ENCODE assay signal across 8 cellular contexts in the genomic region with DNA sequence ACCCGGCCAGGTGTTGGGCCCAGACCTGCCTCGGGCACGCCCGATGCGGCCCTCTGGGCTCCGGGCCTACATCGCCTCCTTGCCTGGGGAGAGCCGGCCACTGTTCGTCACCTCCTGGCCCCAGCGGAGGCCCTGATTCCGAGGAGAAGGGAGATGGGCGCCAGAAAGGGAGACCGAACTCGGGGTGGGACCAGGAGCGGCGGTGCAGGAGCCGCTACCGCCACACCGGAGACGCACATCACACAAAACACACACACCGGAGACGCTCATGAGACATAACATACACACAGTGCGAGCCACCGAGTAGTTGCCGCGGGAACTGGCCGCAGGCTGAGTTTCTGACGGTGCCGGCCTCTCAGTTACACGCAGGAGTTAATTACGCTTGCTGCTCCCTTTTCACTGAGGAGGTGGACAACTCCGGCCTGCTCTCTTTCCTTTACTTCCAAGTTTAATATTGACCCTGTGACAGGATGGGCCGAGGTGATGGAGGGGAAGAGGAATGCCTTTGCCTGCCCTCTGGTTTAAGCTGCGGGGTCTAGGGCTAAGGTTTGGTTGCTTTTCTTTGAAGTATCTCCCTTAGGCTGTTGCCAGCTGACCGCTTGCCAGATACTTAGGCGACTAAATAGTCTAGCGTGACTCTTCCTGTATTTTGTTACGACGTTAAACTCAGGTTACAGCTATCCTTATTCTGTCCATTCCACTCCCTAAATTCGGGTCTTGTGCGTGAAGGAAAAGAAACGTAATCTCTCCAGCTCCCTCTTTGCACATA. TPM values are rescaled to one million over a fixed set of nuclear protein-coding genes. Genes with fewer than 3 reads are reported as not detected.
DNase-seq lines count a peak whose midpoint lies in the region; ATAC-seq and TF ChIP-seq lines count a peak whose summit lies in the region.

No MANE protein-coding gene starts in this region.

- H3K9me3 ChIP-seq in IMR-90 (ENCODE audit: control insufficient read depth, insufficient read depth, low read length) = no peaks in the 10 kb centered on the region

- H2BK20ac ChIP-seq in IMR-90 (ENCODE audit: low read depth, low read length) = no peak overlapping the region

- H3K9me1 ChIP-seq in IMR-90 (ENCODE audit: insufficient read depth, low read length) = no peaks in the 10 kb centered on the region

- peaks cover 5% of the 10 kb centered on the region for H3K36me3 ChIP-seq in IMR-90 (ENCODE audit: control insufficient read depth, insufficient read depth, low read length)

- 0 out of 3 replicates have a peak overlapping the region, but pooled peaks have one; percentile 14 for H2BK15ac ChIP-seq in IMR-90 (ENCODE audit: low read depth, low read length)

- TF ChIP-seq CTCF in IMR-90 (conservative IDR thresholded peaks at IDR 0.05; ENCODE audit: low read depth, low read length) = no peak
- no peak for TF ChIP-seq CTCF in choroid plexus epithelial cell (conservative IDR thresholded peaks at IDR 0.05; ENCODE audit: low read depth, low read length)

- H3K18ac ChIP-seq in IMR-90 (ENCODE audit: low read depth, low read length) = peak overlapping the region; percentile 44

- in situ Hi-C loops in IMR-90 (cut with MboI; ENCODE audit: low sequenced_read_pairs) = no loop called here

- H2BK5ac ChIP-seq in IMR-90 (ENCODE audit: low read depth, low read length, poor library complexity, severe bottlenecking) = peak overlapping the region; percentile 91

- no peaks in the 10 kb centered on the region for H3K4me1 ChIP-seq in IMR-90 (ENCODE audit: control insufficient read depth, insufficient read depth, low read length)

- peak overlapping the region; percentile 96 for H3K14ac ChIP-seq in IMR-90 (replicated peaks; ENCODE audit: low read depth, low read length)

- CTCF ChIA-PET in IMR-90 (lab: Yijun Ruan, JAX) = interaction anchor here (0.8 to 1.3 kb wide), 3 partner anchors 10 to 66 kb away, joined by 3 to 5 read pairs (median 3); no protein-coding TSS in a partner anchor

- H4K5ac ChIP-seq in IMR-90 (ENCODE audit: low read depth, low read length) = peak overlapping the region; percentile 51

- ATAC-seq in GM21825 (IDR thresholded peaks at IDR 0.05; ENCODE audit: unreplicated experiment) (peak; percentile 40), IMR-90 (ENCODE audit: low read depth) (peak; percentile 48), SK-N-SH treated with all-trans-retinoic acid at 6 μM for 48 hours (peak; percentile 62)

- H4K91ac ChIP-seq in IMR-90 (ENCODE audit: insufficient read depth, low read depth, low read length) = peak overlapping the region; percentile 79

- WGBS in IMR-90 (ENCODE audit: extremely low coverage in 2 of 2, insufficient read length in 1 of 2), 2 experiments = 0% methylated on average over 4 of the region's 42 CpGs; no CpG with 5 or more reads in 1 of the 2 experiments

- peak overlapping the region; percentile 97 for H3K9ac ChIP-seq in IMR-90 (ENCODE audit: low read depth, low read length)

- dilution Hi-C loops in IMR-90 (cut with HindIII; ENCODE audit: low sequenced_read_pairs, unreplicated experiment) = no loop called here

- peak overlapping the region; percentile 96 for H3K23ac ChIP-seq in IMR-90 (ENCODE audit: low read depth, low read length)

- H2AK5ac ChIP-seq in IMR-90 (ENCODE audit: low read depth, low read length) = peak overlapping the region; percentile 91

- peaks cover 23% of the 10 kb centered on the region for H4K20me1 ChIP-seq in IMR-90 (ENCODE audit: insufficient read depth, low read length)

- H3K4ac ChIP-seq in IMR-90 (ENCODE audit: low read depth, low read length) = peak overlapping the region; percentile 92

- H3K79me1 ChIP-seq in IMR-90 (ENCODE audit: low read depth in 1 of 2, low read length in 2 of 2) = peaks cover 2 to 13% of the 10 kb centered on the region in 2 experiments; a peak in 3 of 4 replicates

- no peaks in the 10 kb centered on the region for H3K27me3 ChIP-seq in IMR-90 (ENCODE audit: control insufficient read depth, insufficient read depth, low read length)

- peak overlapping the region; percentile 74 to 94 for H4K8ac ChIP-seq in IMR-90 (ENCODE audit: low read depth in 2 of 2, low read length in 2 of 2)

- H3K27ac ChIP-seq in IMR-90 (ENCODE audit: insufficient read depth, low read length) = peak overlapping the region; percentile 92

- peak overlapping the region; percentile 94 for H2AFZ ChIP-seq in IMR-90 (replicated peaks; ENCODE audit: low read length, poor library complexity)

- intact Hi-C loops in IMR-90 (cut with micrococcal nuclease) = loop anchor here (5.0 kb wide), 2 partner anchors 63 to 78 kb away; no protein-coding TSS in a partner anchor

- H2AK9ac ChIP-seq in IMR-90 (replicated peaks; ENCODE audit: low read depth, low read length, poor library complexity) = peak overlapping the region; percentile 98

- no TSS peak for BruUV-seq in IMR-90 (replicated peaks; lab: Mats Ljungman, UMichigan)

- H3K4me2 ChIP-seq in IMR-90 (ENCODE audit: low read depth, low read length) = peak overlapping the region; percentile 81

- H3K56ac ChIP-seq in IMR-90 (ENCODE audit: extremely low read depth, insufficient read depth, low read length) = peak overlapping the region; percentile 91

- POLR2A ChIA-PET in IMR-90 (lab: Charles Lee; ENCODE audit: unreplicated experiment) = interaction anchor here (0.5 to 0.6 kb wide), 2 partner anchors 17 to 18 kb away, joined by 4 to 8 read pairs; no protein-coding TSS in a partner anchor

- no peak for TF ChIP-seq RAD21 in IMR-90 (IDR thresholded peaks at IDR 0.05; ENCODE audit: low read length)

- peak; percentile 43 to 62 for DNase-seq in NOMO-1 (lab: John Stamatoyannopoulos, UW; ENCODE audit: unreplicated experiment in 2 of 2)
- no peak for DNase-seq in NOMO-1 treated with dmso at 0.1 percent for 144 hours (lab: John Stamatoyannopoulos, UW; ENCODE audit: unreplicated experiment)
- DNase-seq in IMR-90 = peak; percentile 62
- DNase-seq in choroid plexus epithelial cell (ENCODE audit: low read depth) = peak; percentile 58
- DNase-seq in left kidney (ENCODE audit: low read depth, low spot score) = peak; percentile 79
- peak in 2 of 3 donors; percentile 25 to 33 for DNase-seq in stimulated activated CD4-positive, alpha-beta T cell treated with anti-CD3 and anti-CD28 coated beads, TNF-alpha, amount 100 ng/mL, for 48 hours (ENCODE audit: low read depth in 3 of 3)

- no peak for TF ChIP-seq POLR2A in IMR-90 (IDR thresholded peaks at IDR 0.05; ENCODE audit: low read depth, low read length)

- H2BK120ac ChIP-seq in IMR-90 (ENCODE audit: low read depth, low read length) = peak overlapping the region; percentile 52

- H3K4me3 ChIP-seq in IMR-90 (ENCODE audit: insufficient read depth, low read depth, low read length) (peak overlapping the region; percentile 75), choroid plexus epithelial cell (ENCODE audit: low read depth, low read length) (peak overlapping the region; percentile 95)

TF ChIP-seq in IMR-90, 13 proteins besides CTCF, POLR2A, EP300 and RAD21 (continues in another document):
- TF ChIP-seq SMC3 (IDR thresholded peaks at IDR 0.05; ENCODE audit: low read depth, low read length) (no peak), RCOR1 (IDR thresholded peaks at IDR 0.05; ENCODE audit: insufficient replicate concordance, low read length) (no peak), BHLHE40 (IDR thresholded peaks at IDR 0.05; ENCODE audit: low read depth, low read length) (no peak), MAZ (IDR thresholded peaks at IDR 0.05; ENCODE audit: borderline replicate concordance, low read depth, low read length) (no peak), CHD1 (IDR thresholded peaks at IDR 0.05; ENCODE audit: low read depth, low read length) (no peak), MAFK (IDR thresholded peaks at IDR 0.05; ENCODE audit: low read depth, low read length) (no peak), NFE2L2 (IDR thresholded peaks at IDR 0.05; ENCODE audit: low read depth, low read length) (no peak), FOS (IDR thresholded peaks at IDR 0.05; ENCODE audit: low read depth, low read length) (no peak), RFX5 (IDR thresholded peaks at IDR 0.05; ENCODE audit: low read depth, low read length) (no peak), CEBPB (IDR thresholded peaks at IDR 0.05; ENCODE audit: low read depth, low read length) (no peak), MXI1 (IDR thresholded peaks at IDR 0.05; ENCODE audit: borderline replicate concordance, low read depth, low read length) (no peak)

TF ChIP-seq in SK-N-SH treated with all-trans-retinoic acid at 6 μM for 48 hours, 23 proteins besides CTCF, POLR2A, EP300 and RAD21 (continues in another document):
- TF ChIP-seq TCF4 (CRISPR knock-in tag; IDR thresholded peaks at IDR 0.05; ENCODE audit: borderline replicate concordance) (no peak), PPARA (CRISPR knock-in tag; IDR thresholded peaks at IDR 0.05; ENCODE audit: borderline replicate concordance) (no peak), TOX (CRISPR knock-in tag; IDR thresholded peaks at IDR 0.05; ENCODE audit: borderline replicate concordance) (no peak), ZC3H10 (CRISPR knock-in tag; IDR thresholded peaks at IDR 0.05) (no peak), ESRRG (CRISPR knock-in tag; IDR thresholded peaks at IDR 0.05) (no peak), ARNTL (CRISPR knock-in tag; IDR thresholded peaks at IDR 0.05; ENCODE audit: borderline replicate concordance, low read depth) (no peak), RARB (CRISPR knock-in tag; IDR thresholded peaks at IDR 0.05) (no peak), ZNF565 (CRISPR knock-in tag; conservative IDR thresholded peaks at IDR 0.05; ENCODE audit: low read depth) (no peak), ZNF8 (CRISPR knock-in tag; IDR thresholded peaks at IDR 0.05) (no peak), GLIS3 (CRISPR knock-in tag; IDR thresholded peaks at IDR 0.05) (no peak)
- TF ChIP-seq, protein P1, sequence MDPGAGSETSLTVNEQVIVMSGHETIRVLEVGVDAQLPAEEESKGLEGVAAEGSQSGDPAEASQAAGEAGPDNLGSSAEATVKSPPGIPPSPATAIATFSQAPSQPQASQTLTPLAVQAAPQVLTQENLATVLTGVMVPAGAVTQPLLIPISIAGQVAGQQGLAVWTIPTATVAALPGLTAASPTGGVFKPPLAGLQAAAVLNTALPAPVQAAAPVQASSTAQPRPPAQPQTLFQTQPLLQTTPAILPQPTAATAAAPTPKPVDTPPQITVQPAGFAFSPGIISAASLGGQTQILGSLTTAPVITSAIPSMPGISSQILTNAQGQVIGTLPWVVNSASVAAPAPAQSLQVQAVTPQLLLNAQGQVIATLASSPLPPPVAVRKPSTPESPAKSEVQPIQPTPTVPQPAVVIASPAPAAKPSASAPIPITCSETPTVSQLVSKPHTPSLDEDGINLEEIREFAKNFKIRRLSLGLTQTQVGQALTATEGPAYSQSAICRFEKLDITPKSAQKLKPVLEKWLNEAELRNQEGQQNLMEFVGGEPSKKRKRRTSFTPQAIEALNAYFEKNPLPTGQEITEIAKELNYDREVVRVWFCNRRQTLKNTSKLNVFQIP (CRISPR knock-in tag; IDR thresholded peaks at IDR 0.05; ENCODE audit: borderline replicate concordance, low read depth) = no peak

RNA-seq across cellular contexts. Expression of a gene that starts 0.6 kb away (rescaled TPM):
- 34.6 and 87.5 TPM in 2 replicates for total RNA-seq in IMR-90 (2012; rRNA removed)
- polyA plus RNA-seq in IMR-90 (2012; rRNA removed) = 39.5 and 53.2 TPM in 2 replicates
- 4.7 and 7.2 TPM in 2 replicates for polyA plus RNA-seq in IMR-90 (2012; cell fraction: cytosol; rRNA removed)
- 3.4 and 40.1 TPM in 2 replicates for polyA plus RNA-seq in IMR-90 (2012; cell fraction: nucleus; rRNA removed; ENCODE audit: low replicate concordance)

RNA-seq across cellular contexts. Expression of a gene that starts 12.9 kb away (rescaled TPM):
- 17.0 and 27.2 TPM in 2 replicates for total RNA-seq in IMR-90 (2012; rRNA removed)
- 11.6 and 13.6 TPM in 2 replicates for polyA plus RNA-seq in IMR-90 (2012; rRNA removed)
- polyA plus RNA-seq in IMR-90 (2012; cell fraction: cytosol; rRNA removed) = 2.5 and 2.8 TPM in 2 replicates
- 1.2 and 4.6 TPM in 2 replicates for polyA plus RNA-seq in IMR-90 (2012; cell fraction: nucleus; rRNA removed; ENCODE audit: low replicate concordance)
